Comparison of ENCODE assay signal across 10 cellular contexts in the genomic region with DNA sequence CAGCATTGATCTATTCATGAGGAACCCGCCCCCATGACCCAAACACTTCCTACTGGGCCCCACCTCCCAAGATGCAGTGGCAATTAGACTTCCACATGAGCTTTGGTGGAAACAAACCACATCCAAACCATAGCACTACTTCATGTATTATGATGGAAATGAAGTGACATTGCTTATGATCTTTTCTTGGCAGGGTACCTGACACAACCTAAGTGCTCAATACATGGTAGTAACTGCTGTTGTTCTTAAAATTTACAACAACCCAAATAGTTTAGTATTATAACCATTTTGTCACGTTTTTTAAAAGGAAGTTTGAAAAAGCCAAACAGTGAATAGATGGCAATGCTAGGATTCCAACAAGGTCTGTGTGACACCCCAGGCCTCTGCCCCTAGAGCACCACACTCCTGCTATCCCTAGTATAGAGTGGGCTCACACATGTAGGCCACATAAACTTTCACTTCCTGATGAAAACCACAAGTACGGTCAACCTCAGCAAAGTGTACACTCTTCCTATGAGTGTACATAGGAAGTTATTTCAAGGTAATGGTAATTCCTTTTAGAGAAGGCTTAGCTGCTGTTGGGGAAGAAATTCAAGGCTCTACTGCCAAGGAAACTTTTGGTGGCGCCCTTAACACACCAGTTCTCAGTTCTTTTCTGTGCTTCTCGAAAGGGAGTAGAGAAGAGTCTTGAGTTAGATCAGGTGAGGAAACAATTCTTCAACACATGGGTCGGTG.
DNase-seq lines count a peak whose midpoint lies in the region; ATAC-seq and TF ChIP-seq lines count a peak whose summit lies in the region.
"Had no signal": no experiment of that assay in that cellular context is flagged by ENCODE, and none has a peak within 500 bp of the region (broad histone marks: within the 10 kb centered on the region; RNA-seq: fewer than 3 reads in every experiment).

No MANE protein-coding gene starts in this region.

- DNase-seq in GM12864 (ENCODE audit: low read depth) (peak; percentile 79), UCSD-AML1 (lab: John Stamatoyannopoulos, UW; ENCODE audit: unreplicated experiment) (peak; percentile 10), NCI-H146 (lab: John Stamatoyannopoulos, UW) (no peak), NCI-H526 (lab: John Stamatoyannopoulos, UW) (no peak), D341Med (ENCODE audit: low spot score) (no peak)
- no peak for DNase-seq in activated effector memory CD4-positive, alpha-beta T cell treated with anti-CD3 and anti-CD28 coated beads, Interleukin-2, amount 50 U/mL, for 16 hours
- DNase-seq: activated CD4-positive, alpha-beta T cell treated with anti-CD3 and anti-CD28 coated beads, Interleukin-2, amount 50 U/mL, for 48 hours; NCI-H1930 had no signal

- H3K4me3 ChIP-seq in GM12864 (ENCODE audit: low read depth, low read length): no peak overlapping the region

- ATAC-seq in GM19463 (IDR thresholded peaks at IDR 0.05; ENCODE audit: unreplicated experiment) (peak; percentile 99), HG03139 (IDR thresholded peaks at IDR 0.05; ENCODE audit: unreplicated experiment) (peak; percentile 93)

- no peak for TF ChIP-seq CTCF in GM12864 (IDR thresholded peaks at IDR 0.05; ENCODE audit: low read depth, low read length, missing control alignments)

Comparison
In these comparisons a context has a peak if more than half of its experiments do, and no peak if none do; other contexts are left out.
1. DNase-seq: peak in GM12864 (single experiment) and UCSD-AML1 (single experiment); none in activated effector memory CD4-positive, alpha-beta T cell treated with anti-CD3 and anti-CD28 coated beads, Interleukin-2, amount 50 U/mL, for 16 hours (single experiment), NCI-H146 (single experiment), NCI-H526 (0 of 2) and D341Med (single experiment).